ENCODE assay signal across 19 cellular contexts in the genomic region with DNA sequence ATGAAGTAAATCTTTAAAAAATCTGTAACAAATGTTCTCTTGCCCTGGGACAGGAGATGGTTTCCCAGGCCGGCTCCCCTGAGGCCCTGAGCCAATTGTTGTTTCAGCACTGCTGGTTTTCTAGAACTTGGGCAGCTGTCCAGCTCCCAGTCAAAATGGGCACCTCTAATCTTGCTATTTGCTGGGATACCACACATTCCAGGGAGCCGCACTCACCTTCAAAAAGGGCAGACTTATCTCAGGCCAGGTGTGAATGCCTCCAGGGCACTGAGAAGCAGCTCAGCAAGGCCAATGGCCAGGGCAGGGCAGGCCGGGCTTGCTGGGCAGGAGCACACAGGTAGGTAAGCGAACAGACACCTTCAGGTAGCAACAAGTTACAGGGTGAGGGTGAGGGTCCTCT. TPM values are rescaled to one million over a fixed set of nuclear protein-coding genes. Genes with fewer than 3 reads are reported as not detected.
DNase-seq lines count a peak whose midpoint lies in the region; ATAC-seq, FAIRE-seq and TF ChIP-seq lines count a peak whose summit lies in the region.
"Had no signal": no experiment of that assay in that cellular context is flagged by ENCODE, and none has a peak within 500 bp of the region (broad histone marks: within the 10 kb centered on the region; RNA-seq: fewer than 3 reads in every experiment).

No MANE protein-coding gene starts in this region.

- H3K27me3 ChIP-seq in breast epithelium (no peaks in the 10 kb centered on the region), right cardiac atrium (ENCODE audit: control insufficient read depth, insufficient read depth) (no peaks in the 10 kb centered on the region), psoas muscle (ENCODE audit: insufficient read depth in 3 of 3, low read length in 2 of 3) (no peaks in the 10 kb centered on the region)

- FAIRE-seq in HTR-8/SVneo (lab: Jason Lieb, UNC) = no peak
- FAIRE-seq: GM12891 had no signal

- no peaks in the 10 kb centered on the region; the same call in 1 of the 2 replicates for H3K27me3 Mint-ChIP-seq in HFFc6 (ENCODE audit: insufficient read depth)
- H3K27me3 Mint-ChIP-seq: activated B cell treated with CpG ODN at 0.5 μM for 24 hours; activated naive CD8-positive, alpha-beta T cell treated with anti-CD3 and anti-CD28 coated beads, Interleukin-2, amount 50 U/mL, for 24 hours; naive thymus-derived CD4-positive, alpha-beta T cell had no signal

- peak overlapping the region; percentile 60 to 74 for H3K27ac ChIP-seq in breast epithelium
- peak overlapping the region; percentile 70 for H3K27ac ChIP-seq in right cardiac atrium (ENCODE audit: low read length)
- H3K27ac ChIP-seq in psoas muscle = peak overlapping the region; percentile 21

- no peaks in the 10 kb centered on the region for H3K36me3 ChIP-seq in breast epithelium
- H3K36me3 ChIP-seq in psoas muscle (ENCODE audit: insufficient read depth in 1 of 2, low read depth in 1 of 2) = peaks cover 0 to 13% of the 10 kb centered on the region in 2 donors

- H3K4me3 Mint-ChIP-seq in HFFc6 = no peak overlapping the region
- H3K4me3 Mint-ChIP-seq: activated B cell treated with CpG ODN at 0.5 μM for 24 hours; activated naive CD8-positive, alpha-beta T cell treated with anti-CD3 and anti-CD28 coated beads, Interleukin-2, amount 50 U/mL, for 24 hours; naive thymus-derived CD4-positive, alpha-beta T cell had no signal

- no peak for DNase-seq in HFFc6
- DNase-seq in breast epithelium (ENCODE audit: low spot score in 2 of 2) = peak in 1 of 2 donors; percentile 56
- peak in 1 of 3 donors; percentile 62 for DNase-seq in right cardiac atrium
- no peak for DNase-seq in psoas muscle
- DNase-seq in activated CD8-positive, alpha-beta memory T cell treated with anti-CD3 and anti-CD28 coated beads for 24 hours = no peak
- DNase-seq in NCI-H524 treated with DMSO at 0.1 percent for 48 hours (lab: John Stamatoyannopoulos, UW) = no peak
- no peak for DNase-seq in HTR-8/SVneo (ENCODE audit: insufficient read length, low spot score)
- DNase-seq in SW 1271 (lab: John Stamatoyannopoulos, UW) = no peak
- DNase-seq: activated B cell treated with CpG ODN at 0.5 μM for 24 hours; activated CD8-positive, alpha-beta memory T cell treated with anti-CD3 and anti-CD28 coated beads, Interleukin-2, amount 50 U/mL, for 48 hours; activated naive CD8-positive, alpha-beta T cell treated with anti-CD3 and anti-CD28 coated beads, Interleukin-2, amount 50 U/mL, for 24 hours; AML-193; DMS53; HCEC 1CT; naive thymus-derived CD4-positive, alpha-beta T cell; NCI-H1417 treated with DMSO at 0.1 percent for 48 hours; NCI-H526 treated with DMSO at 0.1 percent for 48 hours; SIG-M5 had no signal

- peaks cover 18% of the 10 kb centered on the region for H3K36me3 Mint-ChIP-seq in HFFc6 (ENCODE audit: low read depth)

- 0 out of 2 replicates have a peak overlapping the region, but pooled peaks have one; percentile 53 for H3K27ac Mint-ChIP-seq in HFFc6
- H3K27ac Mint-ChIP-seq: activated B cell treated with CpG ODN at 0.5 μM for 24 hours; activated naive CD8-positive, alpha-beta T cell treated with anti-CD3 and anti-CD28 coated beads, Interleukin-2, amount 50 U/mL, for 24 hours; naive thymus-derived CD4-positive, alpha-beta T cell had no signal

- H3K9me3 ChIP-seq in breast epithelium (no peaks in the 10 kb centered on the region), right cardiac atrium (ENCODE audit: control insufficient read depth, low read length) (no peaks in the 10 kb centered on the region), psoas muscle (no peaks in the 10 kb centered on the region)

- TF ChIP-seq CTCF in HFFc6 (IDR thresholded peaks at IDR 0.05) (no peak), breast epithelium (IDR thresholded peaks at IDR 0.05) (no peak), psoas muscle (IDR thresholded peaks at IDR 0.05) (no peak)

- H3K4me1 Mint-ChIP-seq in HFFc6 (ENCODE audit: low read depth) = peaks cover 44% of the 10 kb centered on the region
- H3K4me1 Mint-ChIP-seq: activated naive CD8-positive, alpha-beta T cell treated with anti-CD3 and anti-CD28 coated beads, Interleukin-2, amount 50 U/mL, for 24 hours had no signal

- no peak for TF ChIP-seq POLR2A in breast epithelium (IDR thresholded peaks at IDR 0.05)

- intact Hi-C loops in breast epithelium (cut with DNase I; ENCODE audit: low total_unique reads) (no loop called here), right cardiac atrium (cut with DNase I) (no loop called here), psoas muscle (cut with DNase I) (no loop called here)

- H3K4me3 ChIP-seq in breast epithelium = no peak overlapping the region
- no peak overlapping the region for H3K4me3 ChIP-seq in right cardiac atrium (ENCODE audit: low read length)
- H3K4me3 ChIP-seq in psoas muscle = no peak overlapping the region

- peak; percentile 33 to 35 for ATAC-seq in right cardiac atrium
- no peak for ATAC-seq in psoas muscle
- ATAC-seq: activated naive CD8-positive, alpha-beta T cell treated with anti-CD3 and anti-CD28 coated beads, Interleukin-2, amount 50 U/mL, for 24 hours; naive thymus-derived CD4-positive, alpha-beta T cell had no signal

- H3K4me1 ChIP-seq in breast epithelium (no peaks in the 10 kb centered on the region), right cardiac atrium (ENCODE audit: control insufficient read depth, insufficient read depth, low read length) (peaks cover 9% of the 10 kb centered on the region), psoas muscle (no peaks in the 10 kb centered on the region)

- no peaks in the 10 kb centered on the region for H3K9me3 Mint-ChIP-seq in HFFc6
- H3K9me3 Mint-ChIP-seq: activated B cell treated with CpG ODN at 0.5 μM for 24 hours; activated naive CD8-positive, alpha-beta T cell treated with anti-CD3 and anti-CD28 coated beads, Interleukin-2, amount 50 U/mL, for 24 hours had no signal

- WGBS in right cardiac atrium = 59% methylated on average over 4 of the region's 4 CpGs
- WGBS in psoas muscle, 3 donors = 66 to 71% (median 70%) methylated on average over 4 of the region's 4 CpGs

RNA-seq across cellular contexts. Expression of a gene that starts 24.4 kb away (rescaled TPM):
- total RNA-seq in HFFc6 (2021; fragmentation: NEBNext Ultra II Directional; extraction: Animal tissue kit (Norgen Biotek cat#: 25700)) = 10 to 100 TPM; 19.2 to 30.1 (median 27.6) TPM
- 10 to 100 TPM; 12.5 to 15.4 (median 13.3) TPM for total RNA-seq in breast epithelium
- 10 to 100 TPM; 19.6 to 42.0 (median 33.0) TPM for total RNA-seq in right cardiac atrium
- 17.9 TPM for polyA plus RNA-seq in right cardiac atrium
- 10 to 100 TPM; 22.8 to 47.7 (median 35.1) TPM for total RNA-seq in psoas muscle
- 10 to 100 TPM; 12.8 to 79.7 (median 20.4) TPM for polyA plus RNA-seq in psoas muscle

RNA-seq across cellular contexts. Expression of a gene that starts 39.9 kb away (rescaled TPM):
- total RNA-seq in HFFc6 (2021; fragmentation: NEBNext Ultra II Directional; extraction: Animal tissue kit (Norgen Biotek cat#: 25700)) = 10 to 100 TPM; 20.6 to 24.5 (median 22.5) TPM
- total RNA-seq in breast epithelium (10 to 100 TPM; 22.9 to 27.5 (median 23.3) TPM), right cardiac atrium (10 to 100 TPM; 17.0 to 25.4 (median 19.4) TPM), psoas muscle (10 to 100 TPM in 1 of 4 donors, 1 to 10 TPM in 3; 6.2 to 11.8 (median 7.0) TPM)
- polyA plus RNA-seq in right cardiac atrium (13.0 TPM), psoas muscle (10 to 100 TPM in 1 of 3 donors, 1 to 10 TPM in 2; 3.2 to 11.7 (median 5.2) TPM)

RNA-seq across cellular contexts. Expression of a gene that starts 40.2 kb away (rescaled TPM):
- total RNA-seq in HFFc6 (2021; fragmentation: NEBNext Ultra II Directional; extraction: Animal tissue kit (Norgen Biotek cat#: 25700)) = under 1 TPM in 2 of 6 experiments, not detected in 4; 0.30 to 0.66 TPM
- total RNA-seq in breast epithelium = 1 to 10 TPM in 1 of 3 donors, under 1 TPM in 1, not detected in 1; 0.48 to 4.9 TPM
- 1 to 10 TPM in 1 of 4 donors, under 1 TPM in 3; 0.40 to 1.1 (median 0.54) TPM for total RNA-seq in right cardiac atrium
- 0.70 TPM for polyA plus RNA-seq in right cardiac atrium
- total RNA-seq in psoas muscle = 1 to 10 TPM in 3 of 4 donors, under 1 TPM in 1; 0.61 to 5.0 (median 1.3) TPM
- polyA plus RNA-seq in psoas muscle = 1 to 10 TPM in 1 of 3 donors, under 1 TPM in 2; 0.34 to 4.7 (median 0.91) TPM
- polyA plus RNA-seq: naive thymus-derived CD4-positive, alpha-beta T cell had no signal

Comparison
In these comparisons a context has a peak if more than half of its experiments do, and no peak if none do; other contexts are left out.
1. ATAC-seq: peak in right cardiac atrium (2 of 2); none in psoas muscle (0 of 4).
2. Peak in every context shown above with its lines, with median percentiles within 50 percentile points of each other: H3K27ac ChIP-seq.